24 cellular contexts compared by ENCODE assay signal in the genomic region with DNA sequence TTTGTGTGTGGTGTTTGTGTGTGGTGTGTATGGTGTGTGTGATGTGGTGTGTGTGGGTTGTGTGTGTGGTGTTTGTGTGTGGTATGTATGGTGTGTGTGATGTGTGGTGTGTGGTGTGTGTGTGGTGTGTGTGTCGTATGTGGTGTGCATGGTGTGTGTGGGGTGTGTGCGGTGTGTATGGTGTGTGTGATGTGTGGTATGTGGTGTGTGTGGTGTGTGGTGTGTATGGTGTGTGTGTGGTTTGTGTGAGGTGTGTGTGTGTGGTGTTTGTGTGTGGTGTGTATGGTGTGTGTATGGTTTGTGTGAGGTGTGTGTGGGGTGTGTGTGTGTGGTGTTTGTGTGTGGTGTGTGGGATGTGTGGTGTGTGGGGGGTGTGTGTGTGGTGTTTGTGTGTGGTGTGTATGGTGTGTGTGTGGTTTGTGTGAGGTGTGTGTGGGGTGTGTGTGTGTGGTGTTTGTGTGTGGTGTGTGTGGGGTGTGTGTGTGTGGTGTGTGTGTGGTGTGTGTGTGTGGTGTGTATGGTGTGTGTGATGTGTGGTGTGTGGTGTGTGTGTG.
A peak's percentile ranks its signal among the peaks of the same experiment; 100 is the strongest.
DNase-seq lines count a peak whose midpoint lies in the region; ATAC-seq and TF ChIP-seq lines count a peak whose summit lies in the region.
"Had no signal": no experiment of that assay in that cellular context is flagged by ENCODE, and none has a peak within 500 bp of the region (broad histone marks: within the 10 kb centered on the region; RNA-seq: fewer than 3 reads in every experiment).

No MANE protein-coding gene starts in this region.

- TF ChIP-seq CTCF in adrenal gland (IDR thresholded peaks at IDR 0.05): no peak

- H3K36me3 ChIP-seq in aorta (ENCODE audit: control insufficient read depth in 1 of 2, insufficient read depth in 2 of 2, low read length in 1 of 2): no peaks in the 10 kb centered on the region
- no peaks in the 10 kb centered on the region for H3K36me3 ChIP-seq in adrenal gland (replicated peaks in 1 of 2)
- H3K36me3 ChIP-seq: brain microvascular endothelial cell, ovary had no signal

- CTCF ChIA-PET in activated CD8-positive, alpha-beta T cell treated with anti-CD3 and anti-CD28 coated beads, Interleukin-2, amount 10 ng/mL, durations not matched to agents 7 days and 5 days (lab: Charles Lee): no interaction called here

- H3K27ac ChIP-seq in aorta (ENCODE audit: low read depth in 1 of 2, low read length in 2 of 2) (no peak overlapping the region), adrenal gland (no peak overlapping the region)
- H3K27ac ChIP-seq: brain microvascular endothelial cell, epithelial cell of prostate, ovary had no signal

- H3K27ac Mint-ChIP-seq in activated CD8-positive, alpha-beta T cell treated with anti-CD3 and anti-CD28 coated beads, Interleukin-2, amount 10 ng/mL, durations not matched to agents 7 days and 5 days: no peak overlapping the region
- H3K27ac Mint-ChIP-seq: activated CD4-positive, alpha-beta memory T cell treated with anti-CD3 and anti-CD28 coated beads for 36 hours; stimulated activated effector memory CD8-positive, alpha-beta T cell treated with anti-CD3 and anti-CD28 coated beads, Interleukin-12 subunit alpha, Interleukin-12 subunit beta, amount 100 ng/mL, for 72 hours had no signal

- no peaks in the 10 kb centered on the region for H3K9me3 Mint-ChIP-seq in activated CD8-positive, alpha-beta T cell treated with anti-CD3 and anti-CD28 coated beads, Interleukin-2, amount 10 ng/mL, durations not matched to agents 7 days and 5 days (ENCODE audit: insufficient read depth)
- H3K9me3 Mint-ChIP-seq: activated CD4-positive, alpha-beta memory T cell treated with anti-CD3 and anti-CD28 coated beads for 36 hours; nephron; stimulated activated effector memory CD8-positive, alpha-beta T cell treated with anti-CD3 and anti-CD28 coated beads, Interleukin-12 subunit alpha, Interleukin-12 subunit beta, amount 100 ng/mL, for 72 hours had no signal

- no peaks in the 10 kb centered on the region for H3K27me3 ChIP-seq in aorta (ENCODE audit: control insufficient read depth in 1 of 2, insufficient read depth in 2 of 2, low read length in 1 of 2)
- no peaks in the 10 kb centered on the region for H3K27me3 ChIP-seq in adrenal gland
- H3K27me3 ChIP-seq: brain microvascular endothelial cell, ovary had no signal

- intact Hi-C loops in Right ventricle myocardium inferior (cut with DNase I): no loop called here
- intact Hi-C loops in Right ventricle myocardium superior (cut with DNase I): no loop called here
- intact Hi-C loops in aorta (cut with DNase I): no loop called here
- intact Hi-C loops in adrenal gland (cut with DNase I): no loop called here

- H3K36me3 Mint-ChIP-seq in activated CD8-positive, alpha-beta T cell treated with anti-CD3 and anti-CD28 coated beads, Interleukin-2, amount 10 ng/mL, durations not matched to agents 7 days and 5 days (ENCODE audit: low read depth): no peaks in the 10 kb centered on the region
- H3K36me3 Mint-ChIP-seq: activated CD4-positive, alpha-beta memory T cell treated with anti-CD3 and anti-CD28 coated beads for 36 hours; CD4-positive, alpha-beta memory T cell; stimulated activated effector memory CD8-positive, alpha-beta T cell treated with anti-CD3 and anti-CD28 coated beads, Interleukin-12 subunit alpha, Interleukin-12 subunit beta, amount 100 ng/mL, for 72 hours had no signal

- ATAC-seq in Right ventricle myocardium inferior (peak; percentile 5), Right ventricle myocardium superior (ENCODE audit: poor library complexity) (no peak), left lobe of liver (peak; percentile 14), aorta (ENCODE audit: low FRiP score) (peak; percentile 52)
- ATAC-seq in activated CD8-positive, alpha-beta T cell treated with anti-CD3 and anti-CD28 coated beads, Interleukin-2, amount 10 ng/mL, durations not matched to agents 7 days and 5 days: peak; percentile 4

- peaks cover 4% of the 10 kb centered on the region for H3K27me3 Mint-ChIP-seq in activated CD8-positive, alpha-beta T cell treated with anti-CD3 and anti-CD28 coated beads, Interleukin-2, amount 10 ng/mL, durations not matched to agents 7 days and 5 days (ENCODE audit: low read depth)

- H3K4me3 ChIP-seq in aorta (ENCODE audit: low read length in 2 of 2): no peak overlapping the region
- no peak overlapping the region for H3K4me3 ChIP-seq in adrenal gland
- H3K4me3 ChIP-seq: ovary had no signal

- no peak overlapping the region for H3K4me3 Mint-ChIP-seq in activated CD8-positive, alpha-beta T cell treated with anti-CD3 and anti-CD28 coated beads, Interleukin-2, amount 10 ng/mL, durations not matched to agents 7 days and 5 days
- H3K4me3 Mint-ChIP-seq: activated CD4-positive, alpha-beta memory T cell treated with anti-CD3 and anti-CD28 coated beads for 36 hours; CD4-positive, alpha-beta memory T cell; nephron; stimulated activated effector memory CD8-positive, alpha-beta T cell treated with anti-CD3 and anti-CD28 coated beads, Interleukin-12 subunit alpha, Interleukin-12 subunit beta, amount 100 ng/mL, for 72 hours had no signal

- H3K9me3 ChIP-seq in aorta (ENCODE audit: control insufficient read depth, low read length) (no peaks in the 10 kb centered on the region), adrenal gland (replicated peaks in 1 of 3) (no peaks in the 10 kb centered on the region)
- H3K9me3 ChIP-seq: ovary had no signal

- 78 to 89% methylated on average over 2 of the region's 2 CpGs for WGBS in aorta, 2 donors
- WGBS in adrenal gland, 4 donors: 78 to 89% (median 82%) methylated on average over 2 of the region's 2 CpGs

- POLR2A ChIA-PET in activated CD8-positive, alpha-beta T cell treated with anti-CD3 and anti-CD28 coated beads, Interleukin-2, amount 10 ng/mL, durations not matched to agents 7 days and 5 days (lab: Charles Lee): no interaction called here

- TF ChIP-seq POLR2A in adrenal gland (IDR thresholded peaks at IDR 0.05): no peak

- DNase-seq in Right ventricle myocardium inferior (ENCODE audit: missing footprints) (no peak), Right ventricle myocardium superior (no peak), left lobe of liver (ENCODE audit: low spot score) (no peak), aorta (no peak), adrenal gland (no peak), DMS53 (lab: John Stamatoyannopoulos, UW) (no peak), ACHN (no peak)
- DNase-seq in activated CD8-positive, alpha-beta T cell treated with anti-CD3 and anti-CD28 coated beads, Interleukin-2, amount 10 ng/mL, durations not matched to agents 7 days and 5 days: no peak
- DNase-seq: activated CD4-positive, alpha-beta memory T cell treated with anti-CD3 and anti-CD28 coated beads for 36 hours; activated gamma-delta T cell treated with Interleukin-2 at 50 U/mL for 16 hours; CD4-positive, alpha-beta memory T cell; H7; kidney; NCI-H1417; NCI-H2081; NCI-H748 treated with DMSO at 0.1 percent for 48 hours; ovary; retina; stimulated activated CD4-positive, alpha-beta T cell treated with anti-CD3 and anti-CD28 coated beads, Interleukin-12 subunit alpha, Interleukin-12 subunit beta, amount 100 ng/mL, for 4 hours; stimulated activated CD4-positive, alpha-beta T cell treated with anti-CD3 and anti-CD28 coated beads, Interleukin-4, amount 100 ng/mL, for 24 hours had no signal

- peaks cover 13% of the 10 kb centered on the region for H3K4me1 Mint-ChIP-seq in activated CD8-positive, alpha-beta T cell treated with anti-CD3 and anti-CD28 coated beads, Interleukin-2, amount 10 ng/mL, durations not matched to agents 7 days and 5 days (ENCODE audit: low read depth)

- in situ Hi-C loops in ACHN (cut with HindIII; ENCODE audit: low pct_ligation_motif_present, low pct_unique_long_range_greater_than_20kb, low sequenced_read_pairs): no loop called here

- H3K4me1 ChIP-seq in aorta (ENCODE audit: control insufficient read depth in 1 of 2, insufficient read depth in 2 of 2, low read length in 2 of 2) (no peaks in the 10 kb centered on the region), adrenal gland (replicated peaks in 1 of 2) (peaks cover 0 to 7% of the 10 kb centered on the region in 2 donors)
